ENCODE assay signal across 1 cellular context in genomic region chr9:96999733-97000132, GRCh38. TPM values are rescaled to one million over a fixed set of nuclear protein-coding genes. Genes with fewer than 3 reads are reported as not detected.
"Had no signal": no experiment of that assay in that cellular context is flagged by ENCODE, and none has a peak within 500 bp of the region (broad histone marks: within the 10 kb centered on the region; RNA-seq: fewer than 3 reads in every experiment).

No MANE protein-coding gene starts in this region.

RNA-seq across cellular contexts. Expression of gene CTSV, which starts 39.2 kb away (rescaled TPM):
- total RNA-seq: naive thymus-derived CD8-positive, alpha-beta T cell had no signal
- polyA plus RNA-seq: naive thymus-derived CD8-positive, alpha-beta T cell had no signal
